8 cellular contexts compared by ENCODE assay signal in genomic region chr6:30647039-30647801, GRCh38. TPM values are rescaled to one million over a fixed set of nuclear protein-coding genes. Genes with fewer than 3 reads are reported as not detected.
DNase-seq lines count a peak whose midpoint lies in the region; ATAC-seq, FAIRE-seq and TF ChIP-seq lines count a peak whose summit lies in the region.

A gene with protein sequence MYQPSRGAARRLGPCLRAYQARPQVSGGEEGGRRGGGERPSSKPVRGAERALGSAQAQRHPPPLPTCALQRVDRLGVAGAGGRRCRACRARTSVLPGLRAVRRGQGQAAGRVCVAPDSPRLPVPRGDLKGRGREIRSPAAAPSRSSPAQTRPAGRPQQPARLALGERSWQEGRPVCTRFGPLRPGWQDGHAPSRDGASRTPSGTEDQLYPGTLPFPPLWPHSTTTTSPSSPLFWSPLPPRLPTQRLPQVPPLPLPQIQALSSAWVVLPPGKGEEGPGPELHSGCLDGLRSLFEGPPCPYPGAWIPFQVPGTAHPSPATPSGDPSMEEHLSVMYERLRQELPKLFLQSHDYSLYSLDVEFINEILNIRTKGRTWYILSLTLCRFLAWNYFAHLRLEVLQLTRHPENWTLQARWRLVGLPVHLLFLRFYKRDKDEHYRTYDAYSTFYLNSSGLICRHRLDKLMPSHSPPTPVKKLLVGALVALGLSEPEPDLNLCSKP (plus strand): TSS chr6:30647133. CDS start chr6:30647232, 99 bp downstream.

- peak; percentile 68 for FAIRE-seq in GM12892 (lab: Jason Lieb, UNC)

- H3K4me1 ChIP-seq in psoas muscle (peaks cover 13% of the 10 kb centered on the region), uterus (peaks cover 4 to 6% of the 10 kb centered on the region in 2 donors)

- H3K9me3 ChIP-seq in psoas muscle (no peaks in the 10 kb centered on the region), uterus (no peaks in the 10 kb centered on the region)

- H3K36me3 ChIP-seq in psoas muscle (ENCODE audit: insufficient read depth in 1 of 2, low read depth in 1 of 2) (peaks cover 4 to 62% of the 10 kb centered on the region in 2 donors), uterus (no peaks in the 10 kb centered on the region)

- H3K27ac ChIP-seq in psoas muscle = peak within 1 kb of the TSS; percentile 88
- peak within 1 kb of the TSS; percentile 92 to 95 for H3K27ac ChIP-seq in uterus

- H3K4me3 ChIP-seq in psoas muscle (peak within 1 kb of the TSS; percentile 98), uterus (peak within 1 kb of the TSS; percentile 74 to 99)

- peak; percentile 62 for ATAC-seq in HG02852 (IDR thresholded peaks at IDR 0.05; ENCODE audit: unreplicated experiment)
- peak; percentile 92 for ATAC-seq in left ventricle myocardium superior
- peak; percentile 77 to 89 (median 84) for ATAC-seq in psoas muscle

- H3K27me3 ChIP-seq in psoas muscle (ENCODE audit: insufficient read depth in 3 of 3, low read length in 2 of 3) (no peaks in the 10 kb centered on the region), uterus (no peaks in the 10 kb centered on the region)

- peak; percentile 72 for TF ChIP-seq POLR2A in GM12892 (IDR thresholded peaks at IDR 0.05; ENCODE audit: low read depth, low read length)
- TF ChIP-seq POLR2A in uterus (IDR thresholded peaks at IDR 0.05) = peak in 1 of 2 donors; percentile 10

- WGBS in psoas muscle, 3 donors = 0 to 1% (median 0%) methylated on average over 44 to 76 of the region's 76 CpGs

- DNase-seq in GM12892 (ENCODE audit: insufficient read length) (peak; percentile 91), NCI-H146 (lab: John Stamatoyannopoulos, UW) (peak; percentile 93), amniotic stem cell (lab: John Stamatoyannopoulos, UW) (peak; percentile 74), left ventricle myocardium superior (peak; percentile 85), psoas muscle (peak; percentile 72 to 84), uterus (peak; percentile 49 to 64)

- intact Hi-C loops in T-helper 1 cell treated with Interleukin-12 subunit alpha and Interleukin-12 subunit beta and Interleukin-4 antibody, amounts not matched to agents 30 ng/mL and 1 ng/mL, for 36 hours (cut with micrococcal nuclease) = loop anchor here (1.0 to 10.0 kb wide), 10 partner anchors 21 to 1548 kb away; partner anchors contain the start of genes ABCF1, ATAT1, GPSM3 and GTF2H4
- intact Hi-C loops in left ventricle myocardium superior (cut with micrococcal nuclease) = no loop called here
- intact Hi-C loops in psoas muscle (cut with DNase I) = no loop called here
- intact Hi-C loops in uterus (cut with DNase I; ENCODE audit: low total_unique reads) = no loop called here

- no peak for TF ChIP-seq CTCF in psoas muscle (IDR thresholded peaks at IDR 0.05)
- TF ChIP-seq CTCF in uterus (IDR thresholded peaks at IDR 0.05) = no peak

RNA-seq across cellular contexts. Expression of the gene that starts here (rescaled TPM):
- 12.1 TPM for polyA plus RNA-seq in GM12892 (2012; ENCODE audit: missing spikeins)
- total RNA-seq in T-helper 1 cell treated with Interleukin-12 subunit alpha and Interleukin-12 subunit beta and Interleukin-4 antibody, amounts not matched to agents 30 ng/mL and 1 ng/mL, for 36 hours = 22.2 and 31.1 TPM in 2 replicates
- total RNA-seq in left ventricle myocardium superior (54.9 TPM), psoas muscle (10 to 100 TPM; 21.8 to 52.8 (median 27.2) TPM), uterus (10 to 100 TPM in 1 of 4 donors, 1 to 10 TPM in 3; 5.6 to 22.2 (median 7.7) TPM)
- 10 to 100 TPM; 36.4 to 60.2 (median 42.6) TPM for polyA plus RNA-seq in psoas muscle

Comparison
In these comparisons a context has a peak if more than half of its experiments do, and no peak if none do; other contexts are left out.
1. Peak in every context shown above with its lines: DNase-seq, ATAC-seq, H3K4me3 ChIP-seq and H3K27ac ChIP-seq.